Comparison of ENCODE assay signal across 17 cellular contexts in the genomic region with DNA sequence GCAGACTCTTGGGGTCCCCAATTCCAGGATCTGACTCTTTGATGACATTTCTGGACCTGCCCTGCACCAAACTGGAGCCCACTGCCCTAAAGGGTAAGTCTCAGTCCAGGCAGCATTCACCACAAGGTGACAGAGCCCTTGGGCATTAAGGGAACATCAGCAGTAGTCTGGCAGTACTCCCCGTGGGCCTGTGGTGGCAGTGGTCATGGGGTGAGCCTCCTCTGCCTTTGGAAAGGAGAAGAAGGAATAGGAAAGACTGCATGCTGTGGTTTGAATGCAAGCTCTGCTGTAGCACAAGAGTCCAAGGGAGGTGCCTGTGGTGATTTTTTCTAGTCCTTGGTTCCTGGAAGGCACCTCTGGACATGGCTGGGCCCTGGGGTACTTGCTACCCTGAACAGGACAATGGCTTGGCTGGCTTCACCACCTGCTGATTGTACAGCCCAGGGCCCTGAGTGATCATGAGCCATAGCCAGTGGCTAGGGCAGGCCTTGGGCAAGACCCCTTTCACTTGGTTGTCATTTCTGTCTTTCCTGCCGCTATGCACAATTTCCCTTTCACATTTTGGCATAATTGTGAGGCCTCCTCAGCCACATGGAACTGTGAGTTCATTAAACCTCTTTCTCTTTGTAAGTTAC.
"Had no signal": no experiment of that assay in that cellular context is flagged by ENCODE, and none has a peak within 500 bp of the region (broad histone marks: within the 10 kb centered on the region; RNA-seq: fewer than 3 reads in every experiment).

No MANE protein-coding gene starts in this region.

- H3K27ac Mint-ChIP-seq: activated CD4-positive, alpha-beta memory T cell treated with anti-CD3 and anti-CD28 coated beads, Interleukin-2, amount 10 ng/mL, durations not matched to agents 7 days and 5 days; activated CD4-positive, alpha-beta T cell treated with anti-CD3 and anti-CD28 coated beads for 36 hours; activated CD8-positive, alpha-beta memory T cell treated with anti-CD3 and anti-CD28 coated beads, Interleukin-2, amount 10 ng/mL, durations not matched to agents 7 days and 5 days; activated naive CD4-positive, alpha-beta T cell treated with anti-CD3 and anti-CD28 coated beads, Interleukin-2, amount 10 ng/mL, durations not matched to agents 7 days and 5 days; activated T-helper 2 cell treated with anti-CD3 and anti-CD28 coated beads, Interferon-gamma antibody, Interleukin-2, Interleukin-4, amounts not matched to agents 10 μg/mL and 5 μg/mL and 100 μg/mL, durations not matched to agents 14 hours and 24 hours and 36 hours; naive thymus-derived CD4-positive, alpha-beta T cell; neural progenitor cell had no signal

- ATAC-seq: activated CD8-positive, alpha-beta memory T cell treated with anti-CD3 and anti-CD28 coated beads, Interleukin-2, amount 10 ng/mL, durations not matched to agents 7 days and 5 days; esophagus mucosa; left cardiac atrium; naive thymus-derived CD4-positive, alpha-beta T cell had no signal

- H3K27ac ChIP-seq: breast epithelium, neural progenitor cell, prostate gland, right atrium auricular region had no signal

- H3K36me3 ChIP-seq: breast epithelium, neural progenitor cell, prostate gland, right atrium auricular region had no signal

- H3K4me1 Mint-ChIP-seq: activated CD4-positive, alpha-beta memory T cell treated with anti-CD3 and anti-CD28 coated beads, Interleukin-2, amount 10 ng/mL, durations not matched to agents 7 days and 5 days; activated naive CD4-positive, alpha-beta T cell treated with anti-CD3 and anti-CD28 coated beads, Interleukin-2, amount 10 ng/mL, durations not matched to agents 7 days and 5 days; naive thymus-derived CD4-positive, alpha-beta T cell; neural progenitor cell had no signal

- DNase-seq: activated CD4-positive, alpha-beta memory T cell treated with anti-CD3 and anti-CD28 coated beads, Interleukin-2, amount 10 ng/mL, durations not matched to agents 7 days and 5 days; activated CD4-positive, alpha-beta T cell treated with anti-CD3 and anti-CD28 coated beads for 36 hours; activated CD8-positive, alpha-beta memory T cell treated with anti-CD3 and anti-CD28 coated beads, Interleukin-2, amount 10 ng/mL, durations not matched to agents 7 days and 5 days; activated naive CD4-positive, alpha-beta T cell treated with anti-CD3 and anti-CD28 coated beads, Interleukin-2, amount 10 ng/mL, durations not matched to agents 7 days and 5 days; activated T-cell treated with anti-CD3 and anti-CD28 coated beads, Interleukin-2, amount 50 U/mL, for 1 hour; effector CD4-positive, alpha-beta T cell; left cardiac atrium; mesendoderm; naive thymus-derived CD4-positive, alpha-beta T cell; SW 1271; T-helper 2 cell had no signal

- H3K36me3 Mint-ChIP-seq: activated CD8-positive, alpha-beta memory T cell treated with anti-CD3 and anti-CD28 coated beads, Interleukin-2, amount 10 ng/mL, durations not matched to agents 7 days and 5 days; activated naive CD4-positive, alpha-beta T cell treated with anti-CD3 and anti-CD28 coated beads, Interleukin-2, amount 10 ng/mL, durations not matched to agents 7 days and 5 days; neural progenitor cell had no signal

- H3K27me3 Mint-ChIP-seq: activated CD4-positive, alpha-beta memory T cell treated with anti-CD3 and anti-CD28 coated beads, Interleukin-2, amount 10 ng/mL, durations not matched to agents 7 days and 5 days; activated naive CD4-positive, alpha-beta T cell treated with anti-CD3 and anti-CD28 coated beads, Interleukin-2, amount 10 ng/mL, durations not matched to agents 7 days and 5 days had no signal

- H3K4me3 Mint-ChIP-seq: activated CD4-positive, alpha-beta memory T cell treated with anti-CD3 and anti-CD28 coated beads, Interleukin-2, amount 10 ng/mL, durations not matched to agents 7 days and 5 days; activated CD4-positive, alpha-beta T cell treated with anti-CD3 and anti-CD28 coated beads for 36 hours; activated CD8-positive, alpha-beta memory T cell treated with anti-CD3 and anti-CD28 coated beads, Interleukin-2, amount 10 ng/mL, durations not matched to agents 7 days and 5 days; activated naive CD4-positive, alpha-beta T cell treated with anti-CD3 and anti-CD28 coated beads, Interleukin-2, amount 10 ng/mL, durations not matched to agents 7 days and 5 days; naive thymus-derived CD4-positive, alpha-beta T cell; neural progenitor cell had no signal

- H3K4me1 ChIP-seq: breast epithelium, neural progenitor cell, prostate gland, right atrium auricular region had no signal

- H3K27me3 ChIP-seq: breast epithelium, neural progenitor cell, right atrium auricular region had no signal

- H3K4me2 ChIP-seq: neural progenitor cell had no signal

- H3K4me3 ChIP-seq: breast epithelium, neural progenitor cell, prostate gland, right atrium auricular region had no signal
